Comparison of ENCODE assay signal across 1 cellular context in genomic region chr10:124791378-124792348, GRCh38.
TF ChIP-seq lines count a peak whose summit lies in the region.

EEF1AKMT2 (minus strand) TSS chr10:124791887; CDS start chr10:124791833, 54 bp downstream.

TF ChIP-seq in K562, 482 proteins besides CTCF, POLR2A, EP300 and RAD21 (continued from another document and continues in another):
- TF ChIP-seq ETS1 (conservative IDR thresholded peaks at IDR 0.05; ENCODE audit: control insufficient read depth, low read depth, low read length) (peak; percentile 57), ZBTB34 (CRISPR knock-in tag; IDR thresholded peaks at IDR 0.05) (no peak), SIN3A (IDR thresholded peaks at IDR 0.05; ENCODE audit: borderline replicate concordance in 2 of 2, control insufficient read depth in 1 of 2, low read depth in 2 of 2, low read length in 2 of 2) (peak; percentile 26 to 53; a peak in 1 of 4 replicates), ETV6 (IDR thresholded peaks at IDR 0.05; ENCODE audit: borderline replicate concordance in 1 of 2, low read depth in 2 of 2, low read length in 1 of 2) (no peak), ETV6 (CRISPR knock-in tag; IDR thresholded peaks at IDR 0.05; ENCODE audit: borderline replicate concordance) (no peak), SMAD1 (IDR thresholded peaks at IDR 0.05; ENCODE audit: low read depth, low read length, partially characterized antibody) (no peak), SAFB2 (IDR thresholded peaks at IDR 0.05; ENCODE audit: borderline replicate concordance, low read depth, low read length, severe bottlenecking) (no peak), L3MBTL2 (IDR thresholded peaks at IDR 0.05) (peak; percentile 78), NR1H2 (CRISPR knock-in tag; IDR thresholded peaks at IDR 0.05) (0 out of 2 replicates have a peak, but pooled peaks have one; percentile 82), ZNF740 (CRISPR knock-in tag; IDR thresholded peaks at IDR 0.05) (no peak), ZNF740 (tag; IDR thresholded peaks at IDR 0.05) (no peak), ZNF778 (CRISPR knock-in tag; IDR thresholded peaks at IDR 0.05) (no peak), CHD2 (IDR thresholded peaks at IDR 0.05; ENCODE audit: low read depth, low read length) (no peak), TEAD2 (tag; IDR thresholded peaks at IDR 0.05) (no peak), ZFX (CRISPR knock-in tag; IDR thresholded peaks at IDR 0.05) (peak; percentile 90), ZNF212 (CRISPR knock-in tag; IDR thresholded peaks at IDR 0.05) (no peak), SMARCB1 (IDR thresholded peaks at IDR 0.05; ENCODE audit: insufficient read length, low read depth) (no peak), SRF (CRISPR knock-in tag; IDR thresholded peaks at IDR 0.05) (no peak), SMARCE1 (IDR thresholded peaks at IDR 0.05) (0 out of 2 replicates have a peak, but pooled peaks have one; percentile 8), FOSL1 (tag; conservative IDR thresholded peaks at IDR 0.05) (no peak), STAT5B (CRISPR knock-in tag; IDR thresholded peaks at IDR 0.05) (no peak), KLF1 (tag; IDR thresholded peaks at IDR 0.05) (no peak), SNIP1 (IDR thresholded peaks at IDR 0.05; ENCODE audit: low read depth) (peak; percentile 96), ZNF197 (CRISPR knock-in tag; IDR thresholded peaks at IDR 0.05; ENCODE audit: low read depth) (no peak), CREBBP (IDR thresholded peaks at IDR 0.05; ENCODE audit: low read depth, low read length) (no peak), TCFL5 (CRISPR knock-in tag; conservative IDR thresholded peaks at IDR 0.05) (no peak), ZNF134 (CRISPR knock-in tag; conservative IDR thresholded peaks at IDR 0.05) (no peak), ZBTB12 (CRISPR knock-in tag; IDR thresholded peaks at IDR 0.05) (no peak), MTA3 (IDR thresholded peaks at IDR 0.05; ENCODE audit: borderline replicate concordance) (peak; percentile 64), NCOA4 (IDR thresholded peaks at IDR 0.05; ENCODE audit: partially characterized antibody) (no peak), ZEB2 (IDR thresholded peaks at IDR 0.05) (no peak), FIP1L1 (IDR thresholded peaks at IDR 0.05; ENCODE audit: low read depth, low read length, poor library complexity, severe bottlenecking) (peak; percentile 64), NEUROD1 (IDR thresholded peaks at IDR 0.05; ENCODE audit: borderline replicate concordance, low read depth, low read length, partially characterized antibody) (peak; percentile 62), SP2 (IDR thresholded peaks at IDR 0.05; ENCODE audit: extremely low read depth, low read depth, low read length, poor library complexity, severe bottlenecking) (peak; percentile 99), ZKSCAN8 (CRISPR knock-in tag; IDR thresholded peaks at IDR 0.05) (no peak), TBL1XR1 (IDR thresholded peaks at IDR 0.05; ENCODE audit: low read length in 2 of 2) (no peak), SP1 (CRISPR knock-in tag; IDR thresholded peaks at IDR 0.05) (no peak; the same call in 1 of the 2 replicates), SMAD4 (CRISPR knock-in tag; conservative IDR thresholded peaks at IDR 0.05) (peak; percentile 87), SPI1 (IDR thresholded peaks at IDR 0.05; ENCODE audit: borderline replicate concordance, low read depth, low read length) (no peak), ZNF232 (CRISPR knock-in tag; IDR thresholded peaks at IDR 0.05) (no peak), C11orf30 (IDR thresholded peaks at IDR 0.05; ENCODE audit: low read depth) (no peak; the same call in 1 of the 2 replicates), PHF20 (IDR thresholded peaks at IDR 0.05; ENCODE audit: partially characterized antibody) (peak; percentile 62), CC2D1A (IDR thresholded peaks at IDR 0.05) (no peak), ZFPM2 (CRISPR knock-in tag; IDR thresholded peaks at IDR 0.05) (no peak)
- TF ChIP-seq, protein P1, sequence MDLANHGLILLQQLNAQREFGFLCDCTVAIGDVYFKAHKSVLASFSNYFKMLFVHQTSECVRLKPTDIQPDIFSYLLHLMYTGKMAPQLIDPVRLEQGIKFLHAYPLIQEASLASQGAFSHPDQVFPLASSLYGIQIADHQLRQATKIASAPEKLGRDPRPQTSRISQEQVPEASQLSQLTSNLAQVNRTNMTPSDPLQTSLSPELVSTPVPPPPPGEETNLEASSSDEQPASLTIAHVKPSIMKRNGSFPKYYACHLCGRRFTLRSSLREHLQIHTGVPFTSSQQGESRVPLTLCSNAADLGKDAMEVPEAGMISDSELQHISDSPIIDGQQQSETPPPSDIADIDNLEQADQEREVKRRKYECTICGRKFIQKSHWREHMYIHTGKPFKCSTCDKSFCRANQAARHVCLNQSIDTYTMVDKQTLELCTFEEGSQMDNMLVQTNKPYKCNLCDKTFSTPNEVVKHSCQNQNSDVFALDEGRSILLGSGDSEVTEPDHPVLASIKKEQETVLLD (IDR thresholded peaks at IDR 0.05): no peak; the same call in 1 of the 2 replicates
- TF ChIP-seq, protein P2, sequence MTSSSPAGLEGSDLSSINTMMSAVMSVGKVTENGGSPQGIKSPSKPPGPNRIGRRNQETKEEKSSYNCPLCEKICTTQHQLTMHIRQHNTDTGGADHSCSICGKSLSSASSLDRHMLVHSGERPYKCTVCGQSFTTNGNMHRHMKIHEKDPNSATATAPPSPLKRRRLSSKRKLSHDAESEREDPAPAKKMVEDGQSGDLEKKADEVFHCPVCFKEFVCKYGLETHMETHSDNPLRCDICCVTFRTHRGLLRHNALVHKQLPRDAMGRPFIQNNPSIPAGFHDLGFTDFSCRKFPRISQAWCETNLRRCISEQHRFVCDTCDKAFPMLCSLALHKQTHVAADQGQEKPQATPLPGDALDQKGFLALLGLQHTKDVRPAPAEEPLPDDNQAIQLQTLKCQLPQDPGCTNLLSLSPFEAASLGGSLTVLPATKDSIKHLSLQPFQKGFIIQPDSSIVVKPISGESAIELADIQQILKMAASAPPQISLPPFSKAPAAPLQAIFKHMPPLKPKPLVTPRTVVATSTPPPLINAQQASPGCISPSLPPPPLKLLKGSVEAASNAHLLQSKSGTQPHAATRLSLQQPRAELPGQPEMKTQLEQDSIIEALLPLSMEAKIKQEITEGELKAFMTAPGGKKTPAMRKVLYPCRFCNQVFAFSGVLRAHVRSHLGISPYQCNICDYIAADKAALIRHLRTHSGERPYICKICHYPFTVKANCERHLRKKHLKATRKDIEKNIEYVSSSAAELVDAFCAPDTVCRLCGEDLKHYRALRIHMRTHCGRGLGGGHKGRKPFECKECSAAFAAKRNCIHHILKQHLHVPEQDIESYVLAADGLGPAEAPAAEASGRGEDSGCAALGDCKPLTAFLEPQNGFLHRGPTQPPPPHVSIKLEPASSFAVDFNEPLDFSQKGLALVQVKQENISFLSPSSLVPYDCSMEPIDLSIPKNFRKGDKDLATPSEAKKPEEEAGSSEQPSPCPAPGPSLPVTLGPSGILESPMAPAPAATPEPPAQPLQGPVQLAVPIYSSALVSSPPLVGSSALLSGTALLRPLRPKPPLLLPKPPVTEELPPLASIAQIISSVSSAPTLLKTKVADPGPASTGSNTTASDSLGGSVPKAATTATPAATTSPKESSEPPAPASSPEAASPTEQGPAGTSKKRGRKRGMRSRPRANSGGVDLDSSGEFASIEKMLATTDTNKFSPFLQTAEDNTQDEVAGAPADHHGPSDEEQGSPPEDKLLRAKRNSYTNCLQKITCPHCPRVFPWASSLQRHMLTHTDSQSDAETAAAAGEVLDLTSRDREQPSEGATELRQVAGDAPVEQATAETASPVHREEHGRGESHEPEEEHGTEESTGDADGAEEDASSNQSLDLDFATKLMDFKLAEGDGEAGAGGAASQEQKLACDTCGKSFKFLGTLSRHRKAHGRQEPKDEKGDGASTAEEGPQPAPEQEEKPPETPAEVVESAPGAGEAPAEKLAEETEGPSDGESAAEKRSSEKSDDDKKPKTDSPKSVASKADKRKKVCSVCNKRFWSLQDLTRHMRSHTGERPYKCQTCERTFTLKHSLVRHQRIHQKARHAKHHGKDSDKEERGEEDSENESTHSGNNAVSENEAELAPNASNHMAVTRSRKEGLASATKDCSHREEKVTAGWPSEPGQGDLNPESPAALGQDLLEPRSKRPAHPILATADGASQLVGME (CRISPR knock-in tag; IDR thresholded peaks at IDR 0.05): no peak
- TF ChIP-seq, protein P3, sequence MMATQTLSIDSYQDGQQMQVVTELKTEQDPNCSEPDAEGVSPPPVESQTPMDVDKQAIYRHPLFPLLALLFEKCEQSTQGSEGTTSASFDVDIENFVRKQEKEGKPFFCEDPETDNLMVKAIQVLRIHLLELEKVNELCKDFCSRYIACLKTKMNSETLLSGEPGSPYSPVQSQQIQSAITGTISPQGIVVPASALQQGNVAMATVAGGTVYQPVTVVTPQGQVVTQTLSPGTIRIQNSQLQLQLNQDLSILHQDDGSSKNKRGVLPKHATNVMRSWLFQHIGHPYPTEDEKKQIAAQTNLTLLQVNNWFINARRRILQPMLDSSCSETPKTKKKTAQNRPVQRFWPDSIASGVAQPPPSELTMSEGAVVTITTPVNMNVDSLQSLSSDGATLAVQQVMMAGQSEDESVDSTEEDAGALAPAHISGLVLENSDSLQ (IDR thresholded peaks at IDR 0.05): no peak
- TF ChIP-seq, protein P4, sequence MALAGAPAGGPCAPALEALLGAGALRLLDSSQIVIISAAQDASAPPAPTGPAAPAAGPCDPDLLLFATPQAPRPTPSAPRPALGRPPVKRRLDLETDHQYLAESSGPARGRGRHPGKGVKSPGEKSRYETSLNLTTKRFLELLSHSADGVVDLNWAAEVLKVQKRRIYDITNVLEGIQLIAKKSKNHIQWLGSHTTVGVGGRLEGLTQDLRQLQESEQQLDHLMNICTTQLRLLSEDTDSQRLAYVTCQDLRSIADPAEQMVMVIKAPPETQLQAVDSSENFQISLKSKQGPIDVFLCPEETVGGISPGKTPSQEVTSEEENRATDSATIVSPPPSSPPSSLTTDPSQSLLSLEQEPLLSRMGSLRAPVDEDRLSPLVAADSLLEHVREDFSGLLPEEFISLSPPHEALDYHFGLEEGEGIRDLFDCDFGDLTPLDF (CRISPR knock-in tag; IDR thresholded peaks at IDR 0.05): peak; percentile 65; the same call in 1 of the 2 replicates
- TF ChIP-seq, protein P5, sequence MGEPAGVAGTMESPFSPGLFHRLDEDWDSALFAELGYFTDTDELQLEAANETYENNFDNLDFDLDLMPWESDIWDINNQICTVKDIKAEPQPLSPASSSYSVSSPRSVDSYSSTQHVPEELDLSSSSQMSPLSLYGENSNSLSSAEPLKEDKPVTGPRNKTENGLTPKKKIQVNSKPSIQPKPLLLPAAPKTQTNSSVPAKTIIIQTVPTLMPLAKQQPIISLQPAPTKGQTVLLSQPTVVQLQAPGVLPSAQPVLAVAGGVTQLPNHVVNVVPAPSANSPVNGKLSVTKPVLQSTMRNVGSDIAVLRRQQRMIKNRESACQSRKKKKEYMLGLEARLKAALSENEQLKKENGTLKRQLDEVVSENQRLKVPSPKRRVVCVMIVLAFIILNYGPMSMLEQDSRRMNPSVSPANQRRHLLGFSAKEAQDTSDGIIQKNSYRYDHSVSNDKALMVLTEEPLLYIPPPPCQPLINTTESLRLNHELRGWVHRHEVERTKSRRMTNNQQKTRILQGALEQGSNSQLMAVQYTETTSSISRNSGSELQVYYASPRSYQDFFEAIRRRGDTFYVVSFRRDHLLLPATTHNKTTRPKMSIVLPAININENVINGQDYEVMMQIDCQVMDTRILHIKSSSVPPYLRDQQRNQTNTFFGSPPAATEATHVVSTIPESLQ (CRISPR knock-in tag; IDR thresholded peaks at IDR 0.05): peak; percentile 65; the same call in 1 of the 2 replicates
- TF ChIP-seq, protein P6, sequence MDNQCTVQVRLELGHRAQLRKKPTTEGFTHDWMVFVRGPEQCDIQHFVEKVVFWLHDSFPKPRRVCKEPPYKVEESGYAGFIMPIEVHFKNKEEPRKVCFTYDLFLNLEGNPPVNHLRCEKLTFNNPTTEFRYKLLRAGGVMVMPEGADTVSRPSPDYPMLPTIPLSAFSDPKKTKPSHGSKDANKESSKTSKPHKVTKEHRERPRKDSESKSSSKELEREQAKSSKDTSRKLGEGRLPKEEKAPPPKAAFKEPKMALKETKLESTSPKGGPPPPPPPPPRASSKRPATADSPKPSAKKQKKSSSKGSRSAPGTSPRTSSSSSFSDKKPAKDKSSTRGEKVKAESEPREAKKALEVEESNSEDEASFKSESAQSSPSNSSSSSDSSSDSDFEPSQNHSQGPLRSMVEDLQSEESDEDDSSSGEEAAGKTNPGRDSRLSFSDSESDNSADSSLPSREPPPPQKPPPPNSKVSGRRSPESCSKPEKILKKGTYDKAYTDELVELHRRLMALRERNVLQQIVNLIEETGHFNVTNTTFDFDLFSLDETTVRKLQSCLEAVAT (IDR thresholded peaks at IDR 0.05): no peak
